ENCODE assay signal across 10 cellular contexts in genomic region chr3:194364652-194365434, GRCh38. TPM values are rescaled to one million over a fixed set of nuclear protein-coding genes. Genes with fewer than 3 reads are reported as not detected.
DNase-seq lines count a peak whose midpoint lies in the region; ATAC-seq and TF ChIP-seq lines count a peak whose summit lies in the region.
"Had no signal": no experiment of that assay in that cellular context is flagged by ENCODE, and none has a peak within 500 bp of the region (broad histone marks: within the 10 kb centered on the region; RNA-seq: fewer than 3 reads in every experiment).

No MANE protein-coding gene starts in this region.

- no peak for TF ChIP-seq CTCF in osteoblast (IDR thresholded peaks at IDR 0.05; ENCODE audit: extremely low read depth, low read depth, low read length)

- no peaks in the 10 kb centered on the region for H3K36me3 Mint-ChIP-seq in activated T-cell treated with anti-CD3 and anti-CD28 coated beads, Interleukin-2, amount 50 U/mL, for 4 hours (ENCODE audit: insufficient read depth)

- no peaks in the 10 kb centered on the region for H3K9me3 Mint-ChIP-seq in activated T-cell treated with anti-CD3 and anti-CD28 coated beads, Interleukin-2, amount 50 U/mL, for 4 hours

- H3K4me2 ChIP-seq in osteoblast (ENCODE audit: insufficient read depth, low read length), result peak overlapping the region; percentile 25

- H3K27ac ChIP-seq in osteoblast (ENCODE audit: low read depth, low read length), result no peak overlapping the region

- no peaks in the 10 kb centered on the region for H3K9me3 ChIP-seq in osteoblast (ENCODE audit: low read depth, low read length)

- H3K79me2 ChIP-seq in osteoblast (ENCODE audit: insufficient read depth, low read length), result no peaks in the 10 kb centered on the region

- no peaks in the 10 kb centered on the region for H4K20me1 ChIP-seq in osteoblast (ENCODE audit: insufficient read depth, low read length)

- H3K27me3 ChIP-seq in osteoblast (ENCODE audit: insufficient read depth, low read length), result no peaks in the 10 kb centered on the region

- peak overlapping the region; percentile 2 for H3K4me3 ChIP-seq in osteoblast (ENCODE audit: insufficient read depth, low read length)

- H3K27me3 Mint-ChIP-seq in activated T-cell treated with anti-CD3 and anti-CD28 coated beads, Interleukin-2, amount 50 U/mL, for 4 hours (ENCODE audit: low read depth), result peaks cover 27% of the 10 kb centered on the region

- H3K4me1 Mint-ChIP-seq in activated T-cell treated with anti-CD3 and anti-CD28 coated beads, Interleukin-2, amount 50 U/mL, for 4 hours (ENCODE audit: low read depth), result no peaks in the 10 kb centered on the region

- H2AFZ ChIP-seq in osteoblast (ENCODE audit: low read length), result peak overlapping the region; percentile 42

- no peaks in the 10 kb centered on the region for H3K36me3 ChIP-seq in osteoblast (ENCODE audit: insufficient read depth, low read length)

- peaks cover 31% of the 10 kb centered on the region for H3K4me1 ChIP-seq in osteoblast (ENCODE audit: insufficient read depth, low read length)

- peak; percentile 83 for DNase-seq in GM04504 (ENCODE audit: low read depth)
- peak; percentile 56 for DNase-seq in NCI-H2171 treated with DMSO at 0.1 percent for 48 hours (lab: John Stamatoyannopoulos, UW)
- peak; percentile 88 to 89 for DNase-seq in dermis microvascular lymphatic vessel endothelial cell (ENCODE audit: low read depth in 2 of 2)
- peak; percentile 93 for DNase-seq in osteoblast (ENCODE audit: insufficient read length, low spot score, missing footprints)
- DNase-seq in activated T-cell treated with anti-CD3 and anti-CD28 coated beads, Interleukin-2, amount 50 U/mL, for 4 hours, result no peak
- no peak for DNase-seq in NCI-H2029 (lab: John Stamatoyannopoulos, UW)
- DNase-seq in stimulated activated CD4-positive, alpha-beta T cell treated with anti-CD3 and anti-CD28 coated beads, Interleukin-4, amount 100 ng/mL, for 1 hour, result no peak

- ATAC-seq in GM18511 (IDR thresholded peaks at IDR 0.05; ENCODE audit: unreplicated experiment), result no peak
- ATAC-seq in activated T-cell treated with anti-CD3 and anti-CD28 coated beads, Interleukin-2, amount 50 U/mL, for 4 hours, result no peak

- H3K4me3 Mint-ChIP-seq in activated T-cell treated with anti-CD3 and anti-CD28 coated beads, Interleukin-2, amount 50 U/mL, for 4 hours, result no peak overlapping the region

RNA-seq across cellular contexts. Expression of gene LRRC15, which starts 4.7 kb away (rescaled TPM):
- total RNA-seq in dermis microvascular lymphatic vessel endothelial cell (0.38 and 0.51 TPM in 2 replicates), osteoblast (3.6 and 5.0 TPM in 2 replicates)
- not detected for total RNA-seq in activated T-cell treated with anti-CD3 and anti-CD28 coated beads, Interleukin-2, amount 50 U/mL, for 4 hours
- total RNA-seq: glomerular endothelial cell had no signal

RNA-seq across cellular contexts. Expression of gene CPN2, which starts 13.7 kb away (rescaled TPM):
- total RNA-seq in dermis microvascular lymphatic vessel endothelial cell (not detected in 2 replicates), osteoblast (under 0.01 and 0.29 TPM in 2 replicates)
- total RNA-seq in activated T-cell treated with anti-CD3 and anti-CD28 coated beads, Interleukin-2, amount 50 U/mL, for 4 hours, result under 1 TPM in 1 of 3 donors, not detected in 2; 0.08 TPM
- total RNA-seq: glomerular endothelial cell had no signal

RNA-seq across cellular contexts. Expression of gene GP5, which starts 34.2 kb away (rescaled TPM):
- 0.13 TPM in 2 replicates for total RNA-seq in dermis microvascular lymphatic vessel endothelial cell
- total RNA-seq in osteoblast, result 0.29 and 0.36 TPM in 2 replicates
- under 1 TPM; 0.08 to 0.23 (median 0.18) TPM for total RNA-seq in activated T-cell treated with anti-CD3 and anti-CD28 coated beads, Interleukin-2, amount 50 U/mL, for 4 hours
- total RNA-seq: glomerular endothelial cell, subcutaneous adipose tissue had no signal

Comparison
In these comparisons a context has a peak if more than half of its experiments do, and no peak if none do; other contexts are left out.
1. DNase-seq: peak in GM04504 (single experiment), NCI-H2171 treated with DMSO at 0.1 percent for 48 hours (single experiment), dermis microvascular lymphatic vessel endothelial cell (2 of 2) and osteoblast (single experiment); none in activated T-cell treated with anti-CD3 and anti-CD28 coated beads, Interleukin-2, amount 50 U/mL, for 4 hours (single experiment), NCI-H2029 (single experiment) and stimulated activated CD4-positive, alpha-beta T cell treated with anti-CD3 and anti-CD28 coated beads, Interleukin-4, amount 100 ng/mL, for 1 hour (single experiment).